Comparison of ENCODE assay signal across 15 cellular contexts in the genomic region with DNA sequence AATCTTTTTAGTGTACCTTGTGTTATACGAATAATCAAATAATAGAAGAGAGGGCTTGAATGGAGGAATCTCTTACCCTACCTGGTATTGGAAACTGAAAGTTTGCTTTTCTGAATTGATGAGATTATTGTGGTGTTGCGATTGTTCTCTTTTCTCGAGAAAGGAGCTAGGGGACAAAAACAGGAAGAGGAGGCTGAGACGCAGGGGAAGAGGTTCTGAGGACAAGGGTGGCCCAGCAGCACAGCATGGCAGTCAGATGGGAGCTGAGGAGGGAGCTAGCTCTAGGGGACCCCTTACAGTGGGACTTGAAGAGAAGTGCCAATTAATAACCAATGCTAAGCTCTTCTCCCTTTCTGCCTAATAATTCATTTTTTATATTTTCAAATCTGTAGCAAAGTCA.
DNase-seq lines count a peak whose midpoint lies in the region; ATAC-seq, FAIRE-seq and TF ChIP-seq lines count a peak whose summit lies in the region.
"Had no signal": no experiment of that assay in that cellular context is flagged by ENCODE, and none has a peak within 500 bp of the region (broad histone marks: within the 10 kb centered on the region; RNA-seq: fewer than 3 reads in every experiment).

No MANE protein-coding gene starts in this region.

- peak overlapping the region in 6 of 7 donors; percentile 0 to 92 (median 82) for H3K27ac Mint-ChIP-seq in CD4-positive, alpha-beta memory T cell
- H3K27ac Mint-ChIP-seq in activated CD8-positive, alpha-beta T cell treated with anti-CD3 and anti-CD28 coated beads, Interleukin-2, amount 10 ng/mL, durations not matched to agents 7 days and 5 days = peak overlapping the region; percentile 79
- H3K27ac Mint-ChIP-seq: activated T-helper 2 cell treated with anti-CD3 and anti-CD28 coated beads, Interferon-gamma antibody, Interleukin-2, Interleukin-4, amounts not matched to agents 10 μg/mL and 5 μg/mL and 100 μg/mL, durations not matched to agents 14 hours and 24 hours and 36 hours had no signal

- H3K79me1 ChIP-seq in mesendoderm (ENCODE audit: low read length) = no peaks in the 10 kb centered on the region

- H2BK5ac ChIP-seq in mesendoderm (ENCODE audit: low read length) = no peak overlapping the region

- POLR2A ChIA-PET in CD4-positive, alpha-beta memory T cell (lab: Charles Lee; ENCODE audit: partially characterized antibody) = interaction anchor here (0.8 kb wide), 1 partner anchor 15 kb away, joined by 3 read pairs; no protein-coding TSS in a partner anchor
- POLR2A ChIA-PET in activated CD8-positive, alpha-beta T cell treated with anti-CD3 and anti-CD28 coated beads, Interleukin-2, amount 10 ng/mL, durations not matched to agents 7 days and 5 days (lab: Charles Lee) = interaction anchor here (1.5 kb wide), 1 partner anchor 36 kb away, joined by 6 read pairs; no protein-coding TSS in a partner anchor

- H3K23ac ChIP-seq in mesendoderm (ENCODE audit: low read length) = no peak overlapping the region

- H3K4me2 ChIP-seq in mesendoderm (ENCODE audit: low read length) = no peak overlapping the region

- no peak overlapping the region for H4K8ac ChIP-seq in mesendoderm (ENCODE audit: low read depth, low read length)

- H3K4me1 Mint-ChIP-seq in CD4-positive, alpha-beta memory T cell = peaks cover 15 to 41% (median 35%) of the 10 kb centered on the region in 4 donors
- H3K4me1 Mint-ChIP-seq in activated CD8-positive, alpha-beta T cell treated with anti-CD3 and anti-CD28 coated beads, Interleukin-2, amount 10 ng/mL, durations not matched to agents 7 days and 5 days (ENCODE audit: low read depth) = peaks cover 49% of the 10 kb centered on the region

- no peak overlapping the region for H4K5ac ChIP-seq in mesendoderm (ENCODE audit: low read length)

- no peak overlapping the region for H3K4ac ChIP-seq in mesendoderm (ENCODE audit: low read depth, low read length)

- ATAC-seq in activated CD8-positive, alpha-beta T cell treated with anti-CD3 and anti-CD28 coated beads, Interleukin-2, amount 10 ng/mL, durations not matched to agents 7 days and 5 days = peak; percentile 30
- ATAC-seq: right cardiac atrium had no signal

- no peak overlapping the region for H3K27ac ChIP-seq in CD4-positive, alpha-beta memory T cell (ENCODE audit: low read depth, low read length)
- 0 out of 2 replicates have a peak overlapping the region, but pooled peaks have one; percentile 1 for H3K27ac ChIP-seq in HL-60 (replicated peaks)
- H3K27ac ChIP-seq in mesendoderm (ENCODE audit: low read depth, low read length) = no peak overlapping the region
- H3K27ac ChIP-seq: breast epithelium had no signal

- CTCF ChIA-PET in CD4-positive, alpha-beta memory T cell (lab: Charles Lee; ENCODE audit: partially characterized antibody) = interaction anchor here (0.9 to 1.5 kb wide), 3 partner anchors 12 to 47 kb away, joined by 3 read pairs; no protein-coding TSS in a partner anchor
- CTCF ChIA-PET in activated CD8-positive, alpha-beta T cell treated with anti-CD3 and anti-CD28 coated beads, Interleukin-2, amount 10 ng/mL, durations not matched to agents 7 days and 5 days (lab: Charles Lee) = interaction anchor here (0.8 to 0.9 kb wide), 2 partner anchors 16 to 25 kb away, joined by 3 read pairs; no protein-coding TSS in a partner anchor

- H3K4me1 ChIP-seq in CD4-positive, alpha-beta memory T cell (ENCODE audit: insufficient read depth, low read length) = peaks cover 37% of the 10 kb centered on the region
- H3K4me1 ChIP-seq in mesendoderm (ENCODE audit: control insufficient read depth, low read depth, low read length) = no peaks in the 10 kb centered on the region
- H3K4me1 ChIP-seq: breast epithelium had no signal

- peak overlapping the region in 7 of 8 donors; percentile 49 to 83 (median 73) for H3K4me3 Mint-ChIP-seq in CD4-positive, alpha-beta memory T cell
- H3K4me3 Mint-ChIP-seq in activated CD8-positive, alpha-beta T cell treated with anti-CD3 and anti-CD28 coated beads, Interleukin-2, amount 10 ng/mL, durations not matched to agents 7 days and 5 days = no peak overlapping the region

- H3K9ac ChIP-seq in mesendoderm (ENCODE audit: low read length) = no peak overlapping the region

- no peaks in the 10 kb centered on the region for H3K36me3 ChIP-seq in CD4-positive, alpha-beta memory T cell (ENCODE audit: insufficient read depth, low read length)
- H3K36me3 ChIP-seq in mesendoderm (ENCODE audit: control insufficient read depth, insufficient read depth, low read length) = no peaks in the 10 kb centered on the region
- H3K36me3 ChIP-seq: breast epithelium had no signal

- no peak for DNase-seq in CD4-positive, alpha-beta memory T cell
- DNase-seq in HL-60 (ENCODE audit: low read depth in 1 of 2, low spot score in 1 of 2) (peak in 1 of 2 experiments; percentile 59), mesendoderm (no peak), NCI-H526 (lab: John Stamatoyannopoulos, UW) (no peak), mucosa of gallbladder (ENCODE audit: low spot score) (no peak), H54 (ENCODE audit: insufficient read length, low spot score) (no peak)
- DNase-seq in activated CD8-positive, alpha-beta T cell treated with anti-CD3 and anti-CD28 coated beads, Interleukin-2, amount 10 ng/mL, durations not matched to agents 7 days and 5 days = no peak
- DNase-seq: NCI-H187 treated with DMSO at 0.1 percent for 48 hours; NCI-H774; right cardiac atrium; SHP77; stimulated activated CD4-positive, alpha-beta T cell treated with anti-CD3 and anti-CD28 coated beads, Interleukin-4, amount 100 ng/mL, for 1 hour had no signal

- no peaks in the 10 kb centered on the region for H3K79me2 ChIP-seq in mesendoderm (ENCODE audit: control insufficient read depth, insufficient read depth, low read length)

- H2AK5ac ChIP-seq in mesendoderm (ENCODE audit: low read length) = no peak overlapping the region

- TF ChIP-seq POLR2A in H54 (IDR thresholded peaks at IDR 0.05; ENCODE audit: low read depth, low read length) = no peak

- no CpG with 5 or more reads among the region's 4 CpGs for WGBS in mesendoderm (ENCODE audit: extremely low coverage, insufficient coverage, low lambda C conversion rate)

- FAIRE-seq in H54 (lab: Jason Lieb, UNC) = no peak
- FAIRE-seq: GM19239 had no signal

- H3K27me3 ChIP-seq in CD4-positive, alpha-beta memory T cell (ENCODE audit: insufficient read depth, low read length) = no peaks in the 10 kb centered on the region
- H3K27me3 ChIP-seq in HL-60 (ENCODE audit: insufficient read depth, poor library complexity, severe bottlenecking) (no peaks in the 10 kb centered on the region), mesendoderm (ENCODE audit: insufficient read depth, low read length, poor library complexity) (no peaks in the 10 kb centered on the region)
- H3K27me3 ChIP-seq: breast epithelium had no signal

- H3K27me3 Mint-ChIP-seq in CD4-positive, alpha-beta memory T cell = no peaks in the 10 kb centered on the region
- H3K27me3 Mint-ChIP-seq in activated CD8-positive, alpha-beta T cell treated with anti-CD3 and anti-CD28 coated beads, Interleukin-2, amount 10 ng/mL, durations not matched to agents 7 days and 5 days (ENCODE audit: low read depth) = no peaks in the 10 kb centered on the region

- H2BK15ac ChIP-seq in mesendoderm (replicated peaks; ENCODE audit: low read depth) = no peak overlapping the region

- no peak for TF ChIP-seq CTCF in HL-60 (IDR thresholded peaks at IDR 0.05; ENCODE audit: insufficient read depth, low read length)

- no peaks in the 10 kb centered on the region for H3K9me3 Mint-ChIP-seq in CD4-positive, alpha-beta memory T cell
- peaks cover 8% of the 10 kb centered on the region for H3K9me3 Mint-ChIP-seq in activated CD8-positive, alpha-beta T cell treated with anti-CD3 and anti-CD28 coated beads, Interleukin-2, amount 10 ng/mL, durations not matched to agents 7 days and 5 days (ENCODE audit: insufficient read depth)

- intact Hi-C loops in CD4-positive, alpha-beta memory T cell (cut with micrococcal nuclease) = no loop called here

- no peak overlapping the region for H3K4me3 ChIP-seq in CD4-positive, alpha-beta memory T cell (ENCODE audit: low read length in 2 of 2)
- no peak overlapping the region for H3K4me3 ChIP-seq in HL-60 (replicated peaks; ENCODE audit: insufficient read depth, low read length)
- H3K4me3 ChIP-seq in mesendoderm (ENCODE audit: low read length) = no peak overlapping the region
- H3K4me3 ChIP-seq: breast epithelium had no signal

- no peak overlapping the region for H2BK120ac ChIP-seq in mesendoderm (ENCODE audit: low read depth, low read length)

- H3K9me3 ChIP-seq in CD4-positive, alpha-beta memory T cell (ENCODE audit: control insufficient read depth in 1 of 2, low read length in 2 of 2) = no peaks in the 10 kb centered on the region
- H3K9me3 ChIP-seq: breast epithelium had no signal

- peaks cover 0 to 4% of the 10 kb centered on the region in 2 donors for H3K36me3 Mint-ChIP-seq in CD4-positive, alpha-beta memory T cell
- H3K36me3 Mint-ChIP-seq in activated CD8-positive, alpha-beta T cell treated with anti-CD3 and anti-CD28 coated beads, Interleukin-2, amount 10 ng/mL, durations not matched to agents 7 days and 5 days (ENCODE audit: low read depth) = peaks cover 14% of the 10 kb centered on the region

- peak overlapping the region; percentile 2 for H3K56ac ChIP-seq in mesendoderm (ENCODE audit: low read length)

- H3K18ac ChIP-seq in mesendoderm (ENCODE audit: low read length) = no peak overlapping the region
